Comparison of ENCODE assay signal across 8 cellular contexts in the genomic region with DNA sequence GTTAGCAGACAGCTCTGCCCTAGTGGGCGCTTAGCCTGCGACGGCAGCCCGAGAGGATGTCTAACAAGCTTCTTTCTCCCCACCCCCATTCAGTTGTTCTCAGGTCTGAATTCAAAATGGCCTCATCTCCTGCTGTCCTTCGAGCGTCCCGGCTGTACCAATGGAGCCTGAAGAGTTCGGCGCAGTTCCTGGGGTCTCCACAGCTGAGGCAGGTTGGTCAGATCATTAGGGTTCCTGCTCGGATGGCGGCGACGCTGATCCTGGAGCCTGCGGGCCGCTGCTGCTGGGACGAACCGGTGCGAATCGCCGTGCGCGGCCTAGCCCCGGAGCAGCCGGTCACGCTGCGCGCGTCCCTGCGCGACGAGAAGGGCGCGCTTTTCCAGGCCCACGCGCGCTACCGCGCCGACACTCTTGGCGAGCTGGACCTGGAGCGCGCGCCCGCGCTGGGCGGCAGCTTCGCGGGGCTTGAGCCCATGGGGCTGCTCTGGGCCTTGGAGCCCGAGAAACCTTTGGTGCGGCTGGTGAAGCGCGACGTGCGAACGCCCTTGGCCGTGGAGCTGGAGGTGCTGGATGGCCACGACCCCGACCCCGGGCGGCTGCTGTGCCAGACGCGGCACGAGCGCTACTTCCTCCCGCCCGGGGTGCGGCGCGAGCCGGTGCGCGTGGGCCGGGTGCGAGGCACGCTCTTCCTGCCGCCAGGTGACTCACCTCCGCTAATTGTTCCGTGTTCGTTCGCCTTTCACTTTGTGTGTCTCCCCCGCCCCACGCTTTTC. TPM values are rescaled to one million over a fixed set of nuclear protein-coding genes. Genes with fewer than 3 reads are reported as not detected.
DNase-seq lines count a peak whose midpoint lies in the region; ATAC-seq and TF ChIP-seq lines count a peak whose summit lies in the region.
"Not testable (repeated sequence)": the region's sequence is repeated elsewhere in the genome, so short reads cannot be mapped to it uniquely, and the experiment has no call there.

A gene with protein sequence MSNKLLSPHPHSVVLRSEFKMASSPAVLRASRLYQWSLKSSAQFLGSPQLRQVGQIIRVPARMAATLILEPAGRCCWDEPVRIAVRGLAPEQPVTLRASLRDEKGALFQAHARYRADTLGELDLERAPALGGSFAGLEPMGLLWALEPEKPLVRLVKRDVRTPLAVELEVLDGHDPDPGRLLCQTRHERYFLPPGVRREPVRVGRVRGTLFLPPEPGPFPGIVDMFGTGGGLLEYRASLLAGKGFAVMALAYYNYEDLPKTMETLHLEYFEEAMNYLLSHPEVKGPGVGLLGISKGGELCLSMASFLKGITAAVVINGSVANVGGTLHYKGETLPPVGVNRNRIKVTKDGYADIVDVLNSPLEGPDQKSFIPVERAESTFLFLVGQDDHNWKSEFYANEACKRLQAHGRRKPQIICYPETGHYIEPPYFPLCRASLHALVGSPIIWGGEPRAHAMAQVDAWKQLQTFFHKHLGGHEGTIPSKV (plus strand): TSS at position 29 of the 773 bp plus-strand sequence. CDS start 28 bp downstream, at position 57.

- DNase-seq in GM04504 (ENCODE audit: low read depth) (peak; percentile 84), NCI-H146 (lab: John Stamatoyannopoulos, UW) (peak; percentile 83), adrenal gland (peak; percentile 71 to 90 (median 85)), cardiac septum (ENCODE audit: low spot score) (peak; percentile 91), thoracic aorta (ENCODE audit: low spot score) (peak; percentile 13)

- not testable (repeated sequence) for H3K36me3 ChIP-seq in adrenal gland (replicated peaks in 1 of 2); parathyroid adenoma (ENCODE audit: control insufficient read depth, insufficient read depth, low read length); thoracic aorta

- H3K79me2 ChIP-seq in parathyroid adenoma = peaks cover 11% of the 10 kb centered on the region

- H3K4me1 Mint-ChIP-seq in T-helper 1 cell treated with Interleukin-12 subunit alpha and Interleukin-12 subunit beta and Interleukin-4 antibody, amounts not matched to agents 30 μg/mL and 1 μg/mL, for 36 hours (ENCODE audit: low read depth) = peaks cover 32% of the 10 kb centered on the region

- H3K4me2 ChIP-seq in parathyroid adenoma (ENCODE audit: low read length) = peak within 1 kb of the TSS; percentile 97

- H3K27me3 Mint-ChIP-seq in T-helper 1 cell treated with Interleukin-12 subunit alpha and Interleukin-12 subunit beta and Interleukin-4 antibody, amounts not matched to agents 30 μg/mL and 1 μg/mL, for 36 hours (ENCODE audit: low read depth) = not testable (repeated sequence)

- H2AFZ ChIP-seq in parathyroid adenoma = peak within 1 kb of the TSS; percentile 99

- H3K9me3 Mint-ChIP-seq in T-helper 1 cell treated with Interleukin-12 subunit alpha and Interleukin-12 subunit beta and Interleukin-4 antibody, amounts not matched to agents 30 μg/mL and 1 μg/mL, for 36 hours = not testable (repeated sequence)

- peak; percentile 57 to 67 for TF ChIP-seq POLR2A in adrenal gland (IDR thresholded peaks at IDR 0.05)

- H3K9me3 ChIP-seq in adrenal gland (replicated peaks in 1 of 3); parathyroid adenoma (ENCODE audit: control insufficient read depth, low read length); thoracic aorta: not testable (repeated sequence)

- 0 to 3% (median 1%) methylated on average over 4 to 66 of the region's 82 CpGs for WGBS in adrenal gland, 4 donors

- peak within 1 kb of the TSS; percentile 92 for H3K27ac Mint-ChIP-seq in T-helper 1 cell treated with Interleukin-12 subunit alpha and Interleukin-12 subunit beta and Interleukin-4 antibody, amounts not matched to agents 30 μg/mL and 1 μg/mL, for 36 hours

- H3K27ac ChIP-seq in adrenal gland = peak within 1 kb of the TSS in 4 of 5 donors; percentile 88 to 95 (median 94)
- peak within 1 kb of the TSS; percentile 95 for H3K27ac ChIP-seq in parathyroid adenoma
- peak within 1 kb of the TSS; percentile 79 to 82 for H3K27ac ChIP-seq in thoracic aorta

- H3K4me1 ChIP-seq in adrenal gland (replicated peaks in 1 of 2) = peaks cover 11 to 22% of the 10 kb centered on the region in 2 donors
- H3K4me1 ChIP-seq in parathyroid adenoma = peaks cover 13% of the 10 kb centered on the region
- peaks cover 10 to 12% of the 10 kb centered on the region in 2 donors for H3K4me1 ChIP-seq in thoracic aorta (ENCODE audit: control insufficient read depth in 1 of 2, low read depth in 2 of 2)

- TF ChIP-seq CTCF in adrenal gland (IDR thresholded peaks at IDR 0.05) = peak in 1 of 6 experiments; percentile 25
- TF ChIP-seq CTCF in parathyroid adenoma (IDR thresholded peaks at IDR 0.05); thoracic aorta (IDR thresholded peaks at IDR 0.05): not testable (repeated sequence)

- H3K36me3 Mint-ChIP-seq in T-helper 1 cell treated with Interleukin-12 subunit alpha and Interleukin-12 subunit beta and Interleukin-4 antibody, amounts not matched to agents 30 μg/mL and 1 μg/mL, for 36 hours (ENCODE audit: low read depth) = peaks cover 26% of the 10 kb centered on the region

- H3K4me3 Mint-ChIP-seq in T-helper 1 cell treated with Interleukin-12 subunit alpha and Interleukin-12 subunit beta and Interleukin-4 antibody, amounts not matched to agents 30 μg/mL and 1 μg/mL, for 36 hours = peak within 1 kb of the TSS; percentile 91

- ATAC-seq in HG02623 (IDR thresholded peaks at IDR 0.05; ENCODE audit: unreplicated experiment) (peak; percentile 52), thoracic aorta (ENCODE audit: insufficient number of reproducible peaks, low FRiP score, low read depth) (peak; percentile 90)

- H3K4me3 ChIP-seq in adrenal gland (peak within 1 kb of the TSS in 3 of 4 donors; percentile 57 to 67 (median 62)), parathyroid adenoma (ENCODE audit: low read depth, low read length) (peak within 1 kb of the TSS; percentile 79), thoracic aorta (peak within 1 kb of the TSS; percentile 88)

- not testable (repeated sequence) for H3K27me3 ChIP-seq in adrenal gland; parathyroid adenoma (ENCODE audit: control insufficient read depth, insufficient read depth, low read length); thoracic aorta (replicated peaks; ENCODE audit: insufficient read depth)

- intact Hi-C loops in adrenal gland (cut with DNase I) = loop anchor here in 1 of 2 donors (10.0 kb wide), 1 partner anchor 65 kb away; no protein-coding TSS in a partner anchor
- intact Hi-C loops in cardiac septum (cut with DNase I) = loop anchor here (10.0 kb wide), 1 partner anchor 65 kb away; no protein-coding TSS in a partner anchor

- peak within 1 kb of the TSS; percentile 73 for H3K9ac ChIP-seq in parathyroid adenoma

RNA-seq across cellular contexts. Expression of the gene that starts here (rescaled TPM):
- 100 to 1,000 TPM in 2 of 8 donors, 10 to 100 TPM in 6; 48.5 to 310 (median 86.4) TPM for total RNA-seq in adrenal gland
- 10 to 100 TPM; 26.0 to 64.5 (median 45.5) TPM for polyA plus RNA-seq in adrenal gland
- total RNA-seq in cardiac septum = 98.7 TPM
- total RNA-seq in thoracic aorta = 10 to 100 TPM; 14.0 to 44.5 TPM

Comparison
In these comparisons a context has a peak if more than half of its experiments do, and no peak if none do; other contexts are left out.
1. Peak in every context shown above with its lines: DNase-seq, ATAC-seq, H3K4me3 ChIP-seq and H3K27ac ChIP-seq.
2. DNase-seq: peak in every context shown above with its lines; median percentile 91 in cardiac septum; 85 in adrenal gland; 84 in GM04504; 83 in NCI-H146; 13 in thoracic aorta.